Comparison of ENCODE assay signal across 31 cellular contexts in the genomic region with DNA sequence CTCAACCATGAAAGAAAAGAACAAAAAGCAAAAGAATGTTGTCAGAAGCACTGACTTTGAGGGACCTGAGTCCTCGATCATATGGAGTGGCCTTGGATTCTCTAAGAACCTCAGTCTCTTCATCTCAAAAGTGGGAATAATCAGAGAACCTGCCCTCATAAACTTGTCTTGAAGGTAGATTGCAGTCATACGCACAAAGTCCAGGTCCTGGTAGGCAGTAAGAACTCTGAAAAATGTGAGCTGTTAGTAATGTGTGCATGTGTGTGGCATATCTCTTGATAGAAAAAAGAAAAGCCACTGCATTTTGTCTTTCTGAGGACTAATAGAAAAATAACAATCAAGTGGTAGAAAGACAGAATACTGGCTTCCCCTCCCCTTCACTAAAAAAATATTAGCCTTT.
"Had no signal": no experiment of that assay in that cellular context is flagged by ENCODE, and none has a peak within 500 bp of the region (broad histone marks: within the 10 kb centered on the region; RNA-seq: fewer than 3 reads in every experiment).

No MANE protein-coding gene starts in this region.

- DNase-seq: activated B cell treated with CpG ODN at 0.5 μM for 24 hours; activated CD4-positive, alpha-beta T cell treated with anti-CD3 and anti-CD28 coated beads for 48 hours; activated CD4-positive, alpha-beta T cell treated with anti-CD3 and anti-CD28 coated beads, Interleukin-2, amount 50 U/mL, for 1 hour; activated CD4-positive, alpha-beta T cell treated with anti-CD3 and anti-CD28 coated beads, Interleukin-2, amount 50 U/mL, for 48 hours; activated CD8-positive, alpha-beta memory T cell treated with anti-CD3 and anti-CD28 coated beads for 24 hours; activated CD8-positive, alpha-beta T cell treated with anti-CD3 and anti-CD28 coated beads for 36 hours; activated effector memory CD4-positive, alpha-beta T cell treated with Interleukin-2 at 50 U/mL for 16 hours; activated gamma-delta T cell treated with Interleukin-2 at 50 U/mL for 16 hours; activated naive CD4-positive, alpha-beta T cell treated with anti-CD3 and anti-CD28 coated beads for 36 hours; activated naive CD8-positive, alpha-beta T cell treated with anti-CD3 and anti-CD28 coated beads for 36 hours; activated naive CD8-positive, alpha-beta T cell treated with anti-CD3 and anti-CD28 coated beads, Interleukin-2, amount 50 U/mL, for 24 hours; activated T-cell treated with anti-CD3 and anti-CD28 coated beads, Interleukin-2, amount 50 U/mL, for 4 hours; amygdala; aorta; body of pancreas; caudate nucleus; effector memory CD4-positive, alpha-beta T cell; erythroblast; gastrocnemius medialis; glutamatergic neuron; T-helper 1 cell; T-helper 17 cell; T1000; WERI-Rb-1 had no signal

- ATAC-seq: activated CD4-positive, CD25-positive, alpha-beta regulatory T cell treated with anti-CD3 and anti-CD28 coated beads, Interleukin-2, amount 50 U/mL, for 24 hours; activated CD8-positive, alpha-beta T cell treated with anti-CD3 and anti-CD28 coated beads for 36 hours; activated naive CD8-positive, alpha-beta T cell treated with anti-CD3 and anti-CD28 coated beads, Interleukin-2, amount 50 U/mL, for 24 hours; activated T-cell treated with anti-CD3 and anti-CD28 coated beads, Interleukin-2, amount 50 U/mL, for 4 hours; activated T-helper 17 cell treated with anti-CD3 and anti-CD28 coated beads, Interleukin-2, amount 50 U/mL, for 72 hours; body of pancreas; foreskin keratinocyte; gastrocnemius medialis; T-helper 17 cell had no signal

- H3K4me3 ChIP-seq: adrenal gland, body of pancreas, esophagus muscularis mucosa, gastrocnemius medialis had no signal

- H3K27me3 Mint-ChIP-seq: activated B cell treated with CpG ODN at 0.5 μM for 24 hours; activated T-helper 17 cell treated with anti-CD3 and anti-CD28 coated beads, Interleukin-2, amount 50 U/mL, for 72 hours; T-helper 17 cell had no signal

- H3K4me3 Mint-ChIP-seq: activated B cell treated with CpG ODN at 0.5 μM for 24 hours; activated CD8-positive, alpha-beta T cell treated with anti-CD3 and anti-CD28 coated beads for 36 hours; activated naive CD4-positive, alpha-beta T cell treated with anti-CD3 and anti-CD28 coated beads for 36 hours; activated naive CD4-positive, alpha-beta T cell treated with anti-CD3 and anti-CD28 coated beads, Interleukin-2, amount 50 U/mL, for 24 hours; activated naive CD8-positive, alpha-beta T cell treated with anti-CD3 and anti-CD28 coated beads for 36 hours; activated naive CD8-positive, alpha-beta T cell treated with anti-CD3 and anti-CD28 coated beads, Interleukin-2, amount 50 U/mL, for 24 hours; activated T-cell treated with anti-CD3 and anti-CD28 coated beads, Interleukin-2, amount 50 U/mL, for 4 hours; activated T-helper 17 cell treated with anti-CD3 and anti-CD28 coated beads, Interleukin-2, amount 50 U/mL, for 72 hours; T-helper 17 cell; T-helper 2 cell treated with Interferon-gamma antibody and Interleukin-4, amounts not matched to agents 5 μg/mL and 100 μg/mL, for 36 hours had no signal

- H3K36me3 ChIP-seq: adrenal gland, esophagus muscularis mucosa, gastrocnemius medialis, WERI-Rb-1 had no signal

- H3K27ac ChIP-seq: adrenal gland, body of pancreas, esophagus muscularis mucosa, foreskin keratinocyte, gastrocnemius medialis, WERI-Rb-1 had no signal

- H3K9me3 Mint-ChIP-seq: activated B cell treated with CpG ODN at 0.5 μM for 24 hours; activated CD8-positive, alpha-beta T cell treated with anti-CD3 and anti-CD28 coated beads for 36 hours; activated naive CD4-positive, alpha-beta T cell treated with anti-CD3 and anti-CD28 coated beads for 36 hours; activated naive CD4-positive, alpha-beta T cell treated with anti-CD3 and anti-CD28 coated beads, Interleukin-2, amount 50 U/mL, for 24 hours; activated naive CD8-positive, alpha-beta T cell treated with anti-CD3 and anti-CD28 coated beads, Interleukin-2, amount 50 U/mL, for 24 hours; activated T-cell treated with anti-CD3 and anti-CD28 coated beads, Interleukin-2, amount 50 U/mL, for 4 hours had no signal

- H3K4me1 Mint-ChIP-seq: activated B cell treated with CpG ODN at 0.5 μM for 24 hours; activated naive CD4-positive, alpha-beta T cell treated with anti-CD3 and anti-CD28 coated beads, Interleukin-2, amount 50 U/mL, for 24 hours; activated naive CD8-positive, alpha-beta T cell treated with anti-CD3 and anti-CD28 coated beads for 36 hours; activated naive CD8-positive, alpha-beta T cell treated with anti-CD3 and anti-CD28 coated beads, Interleukin-2, amount 50 U/mL, for 24 hours; activated T-helper 17 cell treated with anti-CD3 and anti-CD28 coated beads, Interleukin-2, amount 50 U/mL, for 72 hours; T-helper 17 cell had no signal

- H3K9me3 ChIP-seq: adrenal gland, body of pancreas, esophagus muscularis mucosa, gastrocnemius medialis had no signal

- H3K27me3 ChIP-seq: adrenal gland, body of pancreas, foreskin keratinocyte had no signal

- H3K27ac Mint-ChIP-seq: activated B cell treated with CpG ODN at 0.5 μM for 24 hours; activated CD8-positive, alpha-beta T cell treated with anti-CD3 and anti-CD28 coated beads for 36 hours; activated naive CD4-positive, alpha-beta T cell treated with anti-CD3 and anti-CD28 coated beads for 36 hours; activated naive CD4-positive, alpha-beta T cell treated with anti-CD3 and anti-CD28 coated beads, Interleukin-2, amount 50 U/mL, for 24 hours; activated naive CD8-positive, alpha-beta T cell treated with anti-CD3 and anti-CD28 coated beads for 36 hours; activated naive CD8-positive, alpha-beta T cell treated with anti-CD3 and anti-CD28 coated beads, Interleukin-2, amount 50 U/mL, for 24 hours; activated T-helper 17 cell treated with anti-CD3 and anti-CD28 coated beads, Interleukin-2, amount 50 U/mL, for 72 hours; T-helper 17 cell; T-helper 2 cell treated with Interferon-gamma antibody and Interleukin-4, amounts not matched to agents 5 μg/mL and 100 μg/mL, for 36 hours had no signal

- H3K4me1 ChIP-seq: adrenal gland, body of pancreas, esophagus muscularis mucosa, foreskin keratinocyte, gastrocnemius medialis had no signal

- H3K36me3 Mint-ChIP-seq: activated naive CD4-positive, alpha-beta T cell treated with anti-CD3 and anti-CD28 coated beads, Interleukin-2, amount 50 U/mL, for 24 hours; activated naive CD8-positive, alpha-beta T cell treated with anti-CD3 and anti-CD28 coated beads for 36 hours had no signal
